ENCODE assay signal across 8 cellular contexts in the genomic region with DNA sequence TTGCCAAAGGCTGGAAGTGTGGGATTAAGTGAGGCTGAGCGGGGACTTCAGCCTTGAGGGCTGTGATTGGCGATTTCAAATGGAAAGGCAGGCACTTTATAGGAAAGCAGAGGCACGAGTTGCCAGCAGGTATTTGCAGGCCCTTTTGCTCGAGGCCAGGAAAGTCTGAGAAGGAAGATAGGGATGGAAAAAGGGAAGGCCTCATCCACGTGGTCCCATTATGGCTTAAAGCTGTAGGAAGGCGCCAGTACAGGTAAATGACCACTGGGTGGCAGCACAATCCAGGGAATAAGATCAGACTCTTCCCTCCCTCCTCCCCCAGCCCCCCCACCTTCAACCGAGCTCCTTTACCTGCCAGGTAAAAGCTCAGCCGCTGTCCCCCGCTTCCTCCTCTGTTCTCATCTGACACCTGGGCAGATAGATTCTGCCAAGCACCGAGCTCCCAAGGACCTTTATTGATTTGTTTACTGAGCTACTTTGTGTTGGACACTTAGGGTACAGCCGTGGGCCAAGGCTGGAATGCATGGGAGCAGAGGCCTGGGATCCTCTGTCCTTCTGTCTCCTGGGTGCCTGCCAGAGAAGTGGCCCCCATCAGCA. TPM values are rescaled to one million over a fixed set of nuclear protein-coding genes. Genes with fewer than 3 reads are reported as not detected.
DNase-seq lines count a peak whose midpoint lies in the region; ATAC-seq and TF ChIP-seq lines count a peak whose summit lies in the region.

No MANE protein-coding gene starts in this region.

- peak; percentile 78 for DNase-seq in DMS53 (lab: John Stamatoyannopoulos, UW)
- no peak for DNase-seq in SK-N-MC (ENCODE audit: low read depth, low spot score)
- peak; percentile 78 for DNase-seq in activated naive CD4-positive, alpha-beta T cell treated with anti-CD3 and anti-CD28 coated beads, Interleukin-2, amount 10 ng/mL, durations not matched to agents 7 days and 5 days
- DNase-seq in head of caudate nucleus, result peak; percentile 58 to 92 (median 80)
- peak; percentile 68 for DNase-seq in progenitor cell of endocrine pancreas (ENCODE audit: low spot score, unreplicated experiment)

- H3K9me3 ChIP-seq in Loucy (ENCODE audit: insufficient read depth, low read depth, low read length) (no peaks in the 10 kb centered on the region), SK-N-MC (ENCODE audit: low read depth, low read length) (no peaks in the 10 kb centered on the region)

- peak overlapping the region; percentile 54 for H2AFZ ChIP-seq in Loucy (ENCODE audit: low read length)

- no peaks in the 10 kb centered on the region for H3K27me3 ChIP-seq in Loucy (ENCODE audit: insufficient read depth, low read length, poor library complexity, severe bottlenecking)

- H3K9me2 ChIP-seq in Loucy (replicated peaks; ENCODE audit: low read depth, low read length), result no peaks in the 10 kb centered on the region

- H3K27ac ChIP-seq in SK-N-MC, result 0 out of 2 replicates have a peak overlapping the region, but pooled peaks have one; percentile 16

- H3K4me3 Mint-ChIP-seq in activated naive CD4-positive, alpha-beta T cell treated with anti-CD3 and anti-CD28 coated beads, Interleukin-2, amount 10 ng/mL, durations not matched to agents 7 days and 5 days, result no peak overlapping the region
- H3K4me3 Mint-ChIP-seq in progenitor cell of endocrine pancreas (ENCODE audit: low read depth), result no peak overlapping the region

- CTCF ChIA-PET in activated naive CD4-positive, alpha-beta T cell treated with anti-CD3 and anti-CD28 coated beads, Interleukin-2, amount 10 ng/mL, durations not matched to agents 7 days and 5 days (lab: Charles Lee), result interaction anchor here (0.8 to 4.2 kb wide), 24 partner anchors 9 to 295 kb away, joined by 3 to 25 read pairs (median 6); partner anchors contain the start of genes RTN4RL2, SLC43A3 and TNKS1BP1

- H3K9me3 Mint-ChIP-seq in activated naive CD4-positive, alpha-beta T cell treated with anti-CD3 and anti-CD28 coated beads, Interleukin-2, amount 10 ng/mL, durations not matched to agents 7 days and 5 days, result no peaks in the 10 kb centered on the region
- no peaks in the 10 kb centered on the region for H3K9me3 Mint-ChIP-seq in progenitor cell of endocrine pancreas (ENCODE audit: low read depth)

- ATAC-seq in GM21737 (IDR thresholded peaks at IDR 0.05; ENCODE audit: unreplicated experiment), result peak; percentile 68
- no peak for ATAC-seq in GM18519 (IDR thresholded peaks at IDR 0.05; ENCODE audit: low FRiP score, unreplicated experiment)

- intact Hi-C loops in head of caudate nucleus (cut with DNase I), result loop anchor here (5.0 kb wide), 1 partner anchor 182 kb away; no protein-coding TSS in a partner anchor

- H3K27me3 Mint-ChIP-seq in activated naive CD4-positive, alpha-beta T cell treated with anti-CD3 and anti-CD28 coated beads, Interleukin-2, amount 10 ng/mL, durations not matched to agents 7 days and 5 days, result peaks cover 53% of the 10 kb centered on the region
- peaks cover 10% of the 10 kb centered on the region for H3K27me3 Mint-ChIP-seq in progenitor cell of endocrine pancreas

- H3K9ac ChIP-seq in Loucy (ENCODE audit: low read depth, low read length, poor library complexity, severe bottlenecking), result no peak overlapping the region
- H3K9ac ChIP-seq in SK-N-MC (ENCODE audit: insufficient read length), result peak overlapping the region; percentile 35

- H3K4me1 ChIP-seq in Loucy (ENCODE audit: insufficient read depth, low read length, poor library complexity, severe bottlenecking), result peaks cover 7% of the 10 kb centered on the region

- H3K4me3 ChIP-seq in Loucy (ENCODE audit: low read length, poor library complexity, severe bottlenecking), result no peak overlapping the region
- no peak overlapping the region for H3K4me3 ChIP-seq in SK-N-MC

- H3K36me3 ChIP-seq in Loucy (ENCODE audit: insufficient read depth, low read length) (no peaks in the 10 kb centered on the region), SK-N-MC (ENCODE audit: insufficient read depth, low read length) (no peaks in the 10 kb centered on the region)

- peak; percentile 74 for TF ChIP-seq CTCF in Loucy (conservative IDR thresholded peaks at IDR 0.05; ENCODE audit: low read length)
- peak; percentile 88 for TF ChIP-seq CTCF in progenitor cell of endocrine pancreas (IDR thresholded peaks at IDR 0.05; ENCODE audit: unreplicated experiment)

- no peaks in the 10 kb centered on the region for H3K79me2 ChIP-seq in Loucy (ENCODE audit: insufficient read depth, low read length)

- no peak overlapping the region for H3K27ac Mint-ChIP-seq in activated naive CD4-positive, alpha-beta T cell treated with anti-CD3 and anti-CD28 coated beads, Interleukin-2, amount 10 ng/mL, durations not matched to agents 7 days and 5 days
- peak overlapping the region; percentile 89 for H3K27ac Mint-ChIP-seq in progenitor cell of endocrine pancreas

- no peak overlapping the region for H3K4me2 ChIP-seq in Loucy (ENCODE audit: low read depth, low read length, poor library complexity, severe bottlenecking)

- no peaks in the 10 kb centered on the region for H3K36me3 Mint-ChIP-seq in activated naive CD4-positive, alpha-beta T cell treated with anti-CD3 and anti-CD28 coated beads, Interleukin-2, amount 10 ng/mL, durations not matched to agents 7 days and 5 days
- no peaks in the 10 kb centered on the region for H3K36me3 Mint-ChIP-seq in progenitor cell of endocrine pancreas (ENCODE audit: insufficient read depth)

- H3F3A ChIP-seq in Loucy (ENCODE audit: low read depth), result no peaks in the 10 kb centered on the region

- no peaks in the 10 kb centered on the region for H3K4me1 Mint-ChIP-seq in activated naive CD4-positive, alpha-beta T cell treated with anti-CD3 and anti-CD28 coated beads, Interleukin-2, amount 10 ng/mL, durations not matched to agents 7 days and 5 days
- peaks cover 6% of the 10 kb centered on the region for H3K4me1 Mint-ChIP-seq in progenitor cell of endocrine pancreas (ENCODE audit: low read depth)

- no peaks in the 10 kb centered on the region for H4K20me1 ChIP-seq in Loucy (ENCODE audit: insufficient read depth, low read length, poor library complexity, severe bottlenecking)

RNA-seq across cellular contexts. Expression of gene P2RX3, which starts 7.5 kb away (rescaled TPM):
- total RNA-seq in progenitor cell of endocrine pancreas, result not detected in 2 replicates

RNA-seq across cellular contexts. Expression of gene SSRP1, which starts 10.0 kb away (rescaled TPM):
- 126 and 131 TPM in 2 replicates for total RNA-seq in progenitor cell of endocrine pancreas

RNA-seq across cellular contexts. Expression of gene TNKS1BP1, which starts 20.9 kb away (rescaled TPM):
- total RNA-seq in progenitor cell of endocrine pancreas, result 99.8 and 108 TPM in 2 replicates

RNA-seq across cellular contexts. Expression of gene PRG3, which starts 35.3 kb away (rescaled TPM):
- total RNA-seq in progenitor cell of endocrine pancreas, result not detected in 2 replicates

RNA-seq across cellular contexts. Expression of gene PRG2, which starts 44.8 kb away (rescaled TPM):
- total RNA-seq in progenitor cell of endocrine pancreas, result not detected in 2 replicates
